1 cellular context compared by ENCODE assay signal in genomic region chr5:64700765-64701164, GRCh38.
A peak's percentile ranks its signal among the peaks of the same experiment; 100 is the strongest.
TF ChIP-seq lines count a peak whose summit lies in the region.

No MANE protein-coding gene starts in this region.

TF ChIP-seq in HepG2, 621 proteins besides CTCF, POLR2A, EP300 and RAD21:
- 0 out of 2 replicates have a peak, but pooled peaks have one; percentile 27 for TF ChIP-seq ETV5 (CRISPR knock-in tag; IDR thresholded peaks at IDR 0.05; ENCODE audit: borderline replicate concordance)
- no peak for TF ChIP-seq TOE1 (CRISPR knock-in tag; IDR thresholded peaks at IDR 0.05)
- no peak for TF ChIP-seq THAP9 (CRISPR knock-in tag; IDR thresholded peaks at IDR 0.05; ENCODE audit: borderline replicate concordance)
- TF ChIP-seq ZBTB20 (CRISPR knock-in tag; IDR thresholded peaks at IDR 0.05; ENCODE audit: borderline replicate concordance, low read depth), result no peak
- TF ChIP-seq ZNF672 (CRISPR knock-in tag; IDR thresholded peaks at IDR 0.05), result no peak
- TF ChIP-seq ZNF431 (CRISPR knock-in tag; IDR thresholded peaks at IDR 0.05; ENCODE audit: borderline replicate concordance, low read depth), result no peak
- TF ChIP-seq PATZ1 (CRISPR knock-in tag; IDR thresholded peaks at IDR 0.05), result no peak
- TF ChIP-seq GABPA (IDR thresholded peaks at IDR 0.05; ENCODE audit: low read depth, low read length), result no peak
- TF ChIP-seq GABPA (CRISPR knock-in tag; IDR thresholded peaks at IDR 0.05; ENCODE audit: low read depth), result peak; percentile 40; the same call in 1 of the 2 replicates
- TF ChIP-seq ZKSCAN5 (CRISPR knock-in tag; IDR thresholded peaks at IDR 0.05), result peak; percentile 80
